In genomic region chr9:89165880-89166279, GRCh38 we compare ENCODE assay signal across 1 cellular context.
TF ChIP-seq lines count a peak whose summit lies in the region.

No MANE protein-coding gene starts in this region.

TF ChIP-seq in IMR-90, 13 proteins besides CTCF, POLR2A, EP300 and RAD21 (continued from another document):
- TF ChIP-seq, protein P1, sequence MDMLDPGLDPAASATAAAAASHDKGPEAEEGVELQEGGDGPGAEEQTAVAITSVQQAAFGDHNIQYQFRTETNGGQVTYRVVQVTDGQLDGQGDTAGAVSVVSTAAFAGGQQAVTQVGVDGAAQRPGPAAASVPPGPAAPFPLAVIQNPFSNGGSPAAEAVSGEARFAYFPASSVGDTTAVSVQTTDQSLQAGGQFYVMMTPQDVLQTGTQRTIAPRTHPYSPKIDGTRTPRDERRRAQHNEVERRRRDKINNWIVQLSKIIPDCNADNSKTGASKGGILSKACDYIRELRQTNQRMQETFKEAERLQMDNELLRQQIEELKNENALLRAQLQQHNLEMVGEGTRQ (IDR thresholded peaks at IDR 0.05; ENCODE audit: low read depth, low read length), result no peak
- no peak for TF ChIP-seq MAFK (IDR thresholded peaks at IDR 0.05; ENCODE audit: low read depth, low read length)
- TF ChIP-seq NFE2L2 (IDR thresholded peaks at IDR 0.05; ENCODE audit: low read depth, low read length), result no peak
- no peak for TF ChIP-seq MAZ (IDR thresholded peaks at IDR 0.05; ENCODE audit: borderline replicate concordance, low read depth, low read length)
- TF ChIP-seq SMC3 (IDR thresholded peaks at IDR 0.05; ENCODE audit: low read depth, low read length), result no peak
- no peak for TF ChIP-seq CEBPB (IDR thresholded peaks at IDR 0.05; ENCODE audit: low read depth, low read length)
- no peak for TF ChIP-seq RCOR1 (IDR thresholded peaks at IDR 0.05; ENCODE audit: insufficient replicate concordance, low read length)
- no peak for TF ChIP-seq CHD1 (IDR thresholded peaks at IDR 0.05; ENCODE audit: low read depth, low read length)
- TF ChIP-seq FOS (IDR thresholded peaks at IDR 0.05; ENCODE audit: low read depth, low read length), result no peak
- TF ChIP-seq, protein P2, sequence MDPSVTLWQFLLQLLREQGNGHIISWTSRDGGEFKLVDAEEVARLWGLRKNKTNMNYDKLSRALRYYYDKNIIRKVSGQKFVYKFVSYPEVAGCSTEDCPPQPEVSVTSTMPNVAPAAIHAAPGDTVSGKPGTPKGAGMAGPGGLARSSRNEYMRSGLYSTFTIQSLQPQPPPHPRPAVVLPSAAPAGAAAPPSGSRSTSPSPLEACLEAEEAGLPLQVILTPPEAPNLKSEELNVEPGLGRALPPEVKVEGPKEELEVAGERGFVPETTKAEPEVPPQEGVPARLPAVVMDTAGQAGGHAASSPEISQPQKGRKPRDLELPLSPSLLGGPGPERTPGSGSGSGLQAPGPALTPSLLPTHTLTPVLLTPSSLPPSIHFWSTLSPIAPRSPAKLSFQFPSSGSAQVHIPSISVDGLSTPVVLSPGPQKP (IDR thresholded peaks at IDR 0.05; ENCODE audit: borderline replicate concordance, low read depth, low read length), result no peak
